7 cellular contexts compared by ENCODE assay signal in the genomic region with DNA sequence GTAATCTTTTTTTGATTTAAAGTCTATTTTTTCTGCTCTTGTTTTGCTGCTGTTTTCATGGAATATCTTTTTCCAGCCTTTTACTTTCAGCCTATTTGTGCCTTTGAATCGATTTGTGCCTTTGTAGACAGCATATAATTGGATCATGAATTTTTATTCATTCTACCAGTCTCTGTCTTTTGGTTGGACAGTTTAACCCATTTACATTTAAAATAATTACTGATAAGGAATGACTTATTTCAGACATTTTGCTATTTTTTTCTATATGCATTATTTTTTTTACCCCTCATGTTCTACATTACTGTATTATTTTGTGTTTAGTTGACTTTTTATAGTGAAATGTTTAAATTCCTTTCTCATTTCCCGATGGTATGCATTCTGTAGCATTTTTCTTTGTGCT.
"Had no signal": no experiment of that assay in that cellular context is flagged by ENCODE, and none has a peak within 500 bp of the region (broad histone marks: within the 10 kb centered on the region; RNA-seq: fewer than 3 reads in every experiment).

No MANE protein-coding gene starts in this region.

- FAIRE-seq: GM12878, GM12891, GM12892, GM18507, GM19239 had no signal

- DNase-seq: GDM1, GF-D8 had no signal

- ATAC-seq: GM12878 had no signal

- H3K4me3 ChIP-seq: GM12878 had no signal
